ENCODE assay signal across 1 cellular context in genomic region chr2:200787351-200788128, GRCh38.
A peak's percentile ranks its signal among the peaks of the same experiment; 100 is the strongest.
TF ChIP-seq lines count a peak whose summit lies in the region.

No MANE protein-coding gene starts in this region.

TF ChIP-seq in K562, 482 proteins besides CTCF, POLR2A, EP300 and RAD21 (continued from another document and continues in another):
- no peak for TF ChIP-seq HES1 (IDR thresholded peaks at IDR 0.05; ENCODE audit: low read depth)
- no peak for TF ChIP-seq RREB1 (CRISPR knock-in tag; IDR thresholded peaks at IDR 0.05)
- no peak for TF ChIP-seq IFI16 (CRISPR knock-in tag; IDR thresholded peaks at IDR 0.05)
- peak; percentile 37; the same call in 1 of the 2 replicates for TF ChIP-seq SMARCA4 (IDR thresholded peaks at IDR 0.05)
- no peak for TF ChIP-seq JUNB (CRISPR knock-in tag; conservative IDR thresholded peaks at IDR 0.05)
- TF ChIP-seq CHD2 (IDR thresholded peaks at IDR 0.05; ENCODE audit: low read depth, low read length), result no peak
- no peak for TF ChIP-seq MLX (CRISPR knock-in tag; conservative IDR thresholded peaks at IDR 0.05)
- no peak for TF ChIP-seq MBD2 (IDR thresholded peaks at IDR 0.05; ENCODE audit: borderline replicate concordance, low read depth)
- TF ChIP-seq CBX5 (IDR thresholded peaks at IDR 0.05; ENCODE audit: borderline replicate concordance, low read depth), result no peak
- no peak for TF ChIP-seq HDAC3 (IDR thresholded peaks at IDR 0.05; ENCODE audit: borderline replicate concordance, partially characterized antibody)
- TF ChIP-seq DDX20 (tag; IDR thresholded peaks at IDR 0.05; ENCODE audit: low read depth), result no peak
- no peak for TF ChIP-seq ZBTB26 (CRISPR knock-in tag; IDR thresholded peaks at IDR 0.05)
- no peak for TF ChIP-seq ZNF583 (CRISPR knock-in tag; IDR thresholded peaks at IDR 0.05)
- TF ChIP-seq NR2C2 (CRISPR knock-in tag; IDR thresholded peaks at IDR 0.05), result no peak
- no peak for TF ChIP-seq NR2C2 (tag; IDR thresholded peaks at IDR 0.05)
- TF ChIP-seq CXXC5 (CRISPR knock-in tag; IDR thresholded peaks at IDR 0.05), result peak; percentile 61
- TF ChIP-seq ZNF699 (CRISPR knock-in tag; IDR thresholded peaks at IDR 0.05; ENCODE audit: insufficient replicate concordance), result no peak
- no peak for TF ChIP-seq KAT7 (CRISPR knock-in tag; IDR thresholded peaks at IDR 0.05; ENCODE audit: borderline replicate concordance)
- no peak for TF ChIP-seq HEY1 (CRISPR knock-in tag; IDR thresholded peaks at IDR 0.05; ENCODE audit: borderline replicate concordance)
- peak; percentile 70 for TF ChIP-seq ATF3 (IDR thresholded peaks at IDR 0.05)
- TF ChIP-seq ATF3 (CRISPR knock-in tag; conservative IDR thresholded peaks at IDR 0.05), result no peak
- TF ChIP-seq STAT5A (IDR thresholded peaks at IDR 0.05; ENCODE audit: borderline replicate concordance, low read length), result no peak
- TF ChIP-seq NCOA6 (IDR thresholded peaks at IDR 0.05), result no peak
- TF ChIP-seq TAF15 (IDR thresholded peaks at IDR 0.05; ENCODE audit: low read depth, low read length), result no peak
- TF ChIP-seq HOXB6 (CRISPR knock-in tag; IDR thresholded peaks at IDR 0.05; ENCODE audit: borderline replicate concordance), result no peak
- TF ChIP-seq USF2 (CRISPR knock-in tag; IDR thresholded peaks at IDR 0.05), result no peak
- TF ChIP-seq CGGBP1 (CRISPR knock-in tag; IDR thresholded peaks at IDR 0.05), result no peak
- peak; percentile 13; the same call in 1 of the 2 replicates for TF ChIP-seq GATA2 (CRISPR knock-in tag; IDR thresholded peaks at IDR 0.05)
- TF ChIP-seq SRF (CRISPR knock-in tag; IDR thresholded peaks at IDR 0.05), result no peak
- TF ChIP-seq FOXK2 (conservative IDR thresholded peaks at IDR 0.05 in 1 of 2, IDR thresholded peaks at IDR 0.05 in 1 of 2; ENCODE audit: low read depth in 2 of 2), result no peak
- TF ChIP-seq ZNF140 (CRISPR knock-in tag; IDR thresholded peaks at IDR 0.05), result no peak
- no peak for TF ChIP-seq RHOXF2B (CRISPR knock-in tag; conservative IDR thresholded peaks at IDR 0.05)
- TF ChIP-seq FOS (IDR thresholded peaks at IDR 0.05; ENCODE audit: extremely low read depth, insufficient read length), result no peak
- no peak for TF ChIP-seq RAD51 (IDR thresholded peaks at IDR 0.05; ENCODE audit: borderline replicate concordance, low read depth)
- TF ChIP-seq MGA (IDR thresholded peaks at IDR 0.05), result no peak
- TF ChIP-seq ZNF384 (IDR thresholded peaks at IDR 0.05; ENCODE audit: low read depth, low read length), result no peak
- TF ChIP-seq CHD1 (IDR thresholded peaks at IDR 0.05; ENCODE audit: low read length), result no peak
- TF ChIP-seq SMC3 (conservative IDR thresholded peaks at IDR 0.05; ENCODE audit: insufficient read depth, low read depth, low read length), result no peak
- no peak for TF ChIP-seq TBL1XR1 (IDR thresholded peaks at IDR 0.05; ENCODE audit: low read length in 2 of 2)
- no peak for TF ChIP-seq ZFX (CRISPR knock-in tag; IDR thresholded peaks at IDR 0.05)
- no peak for TF ChIP-seq MAX (CRISPR knock-in tag; IDR thresholded peaks at IDR 0.05)
- TF ChIP-seq MEIS2 (IDR thresholded peaks at IDR 0.05; ENCODE audit: partially characterized antibody), result peak; percentile 87
